Comparison of ENCODE assay signal across 1 cellular context in genomic region chr15:92843326-92843725, GRCh38.
TF ChIP-seq lines count a peak whose summit lies in the region.

No MANE protein-coding gene starts in this region.

TF ChIP-seq in HepG2, 621 proteins besides CTCF, POLR2A, EP300 and RAD21:
- TF ChIP-seq ZBTB33 (CRISPR knock-in tag; IDR thresholded peaks at IDR 0.05): peak; percentile 44; the same call in 1 of the 2 replicates
- no peak for TF ChIP-seq ZNF407 (CRISPR knock-in tag; IDR thresholded peaks at IDR 0.05; ENCODE audit: not compliant biosample characterization)
TF ChIP-seq in HepG2: peak in this region for 1.
